10 cellular contexts compared by ENCODE assay signal in the genomic region with DNA sequence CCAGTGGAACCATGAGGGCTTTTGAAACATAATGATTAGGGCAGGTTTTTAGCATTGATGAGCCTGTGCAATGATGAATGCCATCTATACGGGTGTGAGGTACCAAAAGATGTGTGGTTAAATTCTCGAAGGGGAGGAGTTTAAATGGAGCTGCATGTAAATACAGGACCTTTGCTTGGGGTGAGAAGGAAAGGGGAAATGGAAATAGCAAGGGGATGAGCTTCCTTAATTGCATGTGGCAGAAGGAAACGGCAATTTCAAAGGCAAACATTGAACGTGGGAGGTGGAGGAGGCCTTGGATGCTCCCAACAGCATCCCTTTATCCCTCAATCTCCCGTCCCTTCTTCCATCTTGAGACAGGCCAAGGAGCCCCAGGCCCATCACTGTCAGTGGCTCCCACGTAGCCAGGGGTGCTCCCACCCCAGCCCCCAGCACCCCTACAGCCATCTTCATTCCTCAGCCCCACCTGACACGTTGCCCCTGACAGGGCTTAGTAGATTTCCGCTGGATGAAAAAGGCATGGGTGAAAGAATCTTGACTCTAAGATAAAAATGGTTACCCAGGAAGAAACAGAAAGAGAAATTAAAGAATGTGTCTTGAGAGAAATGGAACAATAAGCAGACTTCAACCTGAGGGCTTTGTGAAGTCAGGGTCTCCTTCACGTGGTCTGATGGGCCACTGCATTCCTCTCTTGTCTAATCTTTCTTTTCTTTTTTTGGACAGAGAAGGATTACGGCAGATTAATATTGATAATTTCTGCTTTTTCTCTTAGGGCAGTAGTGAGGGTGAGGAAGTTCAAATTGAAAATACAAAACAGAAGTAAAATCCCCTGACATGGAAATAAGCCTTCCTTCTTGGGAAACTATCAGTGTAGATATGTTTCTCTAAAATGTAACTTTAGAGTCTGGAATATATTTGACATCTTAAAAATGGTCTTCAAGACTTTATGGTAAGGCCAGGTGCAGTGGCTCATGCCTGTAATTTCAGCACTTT. TPM values are rescaled to one million over a fixed set of nuclear protein-coding genes. Genes with fewer than 3 reads are reported as not detected.
DNase-seq lines count a peak whose midpoint lies in the region; ATAC-seq lines count a peak whose summit lies in the region.
"Had no signal": no experiment of that assay in that cellular context is flagged by ENCODE, and none has a peak within 500 bp of the region (broad histone marks: within the 10 kb centered on the region; RNA-seq: fewer than 3 reads in every experiment).

No MANE protein-coding gene starts in this region.

- H3K27ac Mint-ChIP-seq in activated CD4-positive, alpha-beta T cell treated with anti-CD3 and anti-CD28 coated beads, Interleukin-2, amount 10 ng/mL, durations not matched to agents 7 days and 5 days: peak overlapping the region; percentile 39
- H3K27ac Mint-ChIP-seq in activated naive CD4-positive, alpha-beta T cell treated with anti-CD3 and anti-CD28 coated beads, Interleukin-2, amount 50 U/mL, for 72 hours: peak overlapping the region; percentile 47 to 48

- POLR2A ChIA-PET in activated CD4-positive, alpha-beta T cell treated with anti-CD3 and anti-CD28 coated beads, Interleukin-2, amount 10 ng/mL, durations not matched to agents 7 days and 5 days (lab: Charles Lee): no interaction called here

- H3K4me3 Mint-ChIP-seq in activated CD4-positive, alpha-beta T cell treated with anti-CD3 and anti-CD28 coated beads, Interleukin-2, amount 10 ng/mL, durations not matched to agents 7 days and 5 days: no peak overlapping the region

- DNase-seq in activated CD4-positive, alpha-beta T cell treated with anti-CD3 and anti-CD28 coated beads, Interleukin-2, amount 10 ng/mL, durations not matched to agents 7 days and 5 days: no peak
- no peak for DNase-seq in activated CD4-positive, alpha-beta T cell treated with anti-CD3 and anti-CD28 coated beads for 1 hour
- peak; percentile 92 for DNase-seq in NOMO-1 treated with DMSO at 0.1 percent for 48 hours (lab: John Stamatoyannopoulos, UW; ENCODE audit: unreplicated experiment)
- no peak for DNase-seq in activated naive CD4-positive, alpha-beta T cell treated with anti-CD3 and anti-CD28 coated beads, Interleukin-2, amount 50 U/mL, for 72 hours (ENCODE audit: low spot score in 2 of 2)
- peak; percentile 59 for DNase-seq in pons (ENCODE audit: low spot score)
- no peak for DNase-seq in dermis blood vessel endothelial cell
- no peak for DNase-seq in NCI-H2196 treated with DMSO at 0.1 percent for 48 hours (lab: John Stamatoyannopoulos, UW; ENCODE audit: unreplicated experiment)
- DNase-seq: NCI-H524 treated with DMSO at 0.1 percent for 48 hours had no signal

- CTCF ChIA-PET in activated CD4-positive, alpha-beta T cell treated with anti-CD3 and anti-CD28 coated beads, Interleukin-2, amount 10 ng/mL, durations not matched to agents 7 days and 5 days (lab: Charles Lee): interaction anchor here (0.9 to 1.0 kb wide), 3 partner anchors 10 to 15 kb away, joined by 3 to 4 read pairs (median 3); no protein-coding TSS in a partner anchor

- ATAC-seq in activated naive CD4-positive, alpha-beta T cell treated with anti-CD3 and anti-CD28 coated beads, Interleukin-2, amount 50 U/mL, for 72 hours: no peak
- ATAC-seq in HG03097 (IDR thresholded peaks at IDR 0.05; ENCODE audit: low FRiP score, unreplicated experiment): no peak
- ATAC-seq: A549 had no signal

- peaks cover 53% of the 10 kb centered on the region for H3K36me3 Mint-ChIP-seq in activated CD4-positive, alpha-beta T cell treated with anti-CD3 and anti-CD28 coated beads, Interleukin-2, amount 10 ng/mL, durations not matched to agents 7 days and 5 days (ENCODE audit: low read depth)
- H3K36me3 Mint-ChIP-seq in activated naive CD4-positive, alpha-beta T cell treated with anti-CD3 and anti-CD28 coated beads, Interleukin-2, amount 50 U/mL, for 72 hours: peaks cover 5 to 38% of the 10 kb centered on the region in 2 donors

- no peaks in the 10 kb centered on the region for H3K9me3 Mint-ChIP-seq in activated CD4-positive, alpha-beta T cell treated with anti-CD3 and anti-CD28 coated beads, Interleukin-2, amount 10 ng/mL, durations not matched to agents 7 days and 5 days
- H3K9me3 Mint-ChIP-seq in activated naive CD4-positive, alpha-beta T cell treated with anti-CD3 and anti-CD28 coated beads, Interleukin-2, amount 50 U/mL, for 72 hours: no peaks in the 10 kb centered on the region

- peaks cover 33% of the 10 kb centered on the region for H3K4me1 Mint-ChIP-seq in activated CD4-positive, alpha-beta T cell treated with anti-CD3 and anti-CD28 coated beads, Interleukin-2, amount 10 ng/mL, durations not matched to agents 7 days and 5 days

- H3K27me3 Mint-ChIP-seq in activated CD4-positive, alpha-beta T cell treated with anti-CD3 and anti-CD28 coated beads, Interleukin-2, amount 10 ng/mL, durations not matched to agents 7 days and 5 days: no peaks in the 10 kb centered on the region

RNA-seq across cellular contexts. Expression of gene INPP5D, which starts 32.6 kb away (rescaled TPM):
- 100 to 1,000 TPM; 121 to 138 TPM for total RNA-seq in activated CD4-positive, alpha-beta T cell treated with anti-CD3 and anti-CD28 coated beads, Interleukin-2, amount 10 ng/mL, durations not matched to agents 7 days and 5 days
- total RNA-seq in activated naive CD4-positive, alpha-beta T cell treated with anti-CD3 and anti-CD28 coated beads, Interleukin-2, amount 50 U/mL, for 72 hours: 10 to 100 TPM; 70.7 to 71.1 TPM
- 45.3 and 45.7 TPM in 2 replicates for total RNA-seq in dermis blood vessel endothelial cell

Comparison
In these comparisons a context has a peak if more than half of its experiments do, and no peak if none do; other contexts are left out.
1. DNase-seq: peak in NOMO-1 treated with DMSO at 0.1 percent for 48 hours (single experiment) and pons (single experiment); none in activated CD4-positive, alpha-beta T cell treated with anti-CD3 and anti-CD28 coated beads, Interleukin-2, amount 10 ng/mL, durations not matched to agents 7 days and 5 days (single experiment), activated CD4-positive, alpha-beta T cell treated with anti-CD3 and anti-CD28 coated beads for 1 hour (single experiment), activated naive CD4-positive, alpha-beta T cell treated with anti-CD3 and anti-CD28 coated beads, Interleukin-2, amount 50 U/mL, for 72 hours (0 of 2), dermis blood vessel endothelial cell (single experiment) and NCI-H2196 treated with DMSO at 0.1 percent for 48 hours (single experiment).